ENCODE assay signal across 8 cellular contexts in genomic region chr16:57985204-57986121, GRCh38. TPM values are rescaled to one million over a fixed set of nuclear protein-coding genes. Genes with fewer than 3 reads are reported as not detected.
A peak's percentile ranks its signal among the peaks of the same experiment; 100 is the strongest.
DNase-seq lines count a peak whose midpoint lies in the region; FAIRE-seq and TF ChIP-seq lines count a peak whose summit lies in the region.

No MANE protein-coding gene starts in this region.

- no peaks in the 10 kb centered on the region for H3K9me3 Mint-ChIP-seq in activated naive CD4-positive, alpha-beta T cell treated with anti-CD3 and anti-CD28 coated beads, Interleukin-2, amount 10 ng/mL, durations not matched to agents 7 days and 5 days

- H3K4me1 ChIP-seq in ascending aorta (peaks cover 3 to 7% of the 10 kb centered on the region in 2 donors), suprapubic skin (peaks cover 18% of the 10 kb centered on the region)

- CTCF ChIA-PET in activated naive CD4-positive, alpha-beta T cell treated with anti-CD3 and anti-CD28 coated beads, Interleukin-2, amount 10 ng/mL, durations not matched to agents 7 days and 5 days (lab: Charles Lee), result no interaction called here

- no peaks in the 10 kb centered on the region for H3K36me3 ChIP-seq in ascending aorta
- H3K36me3 ChIP-seq in suprapubic skin, result no peaks in the 10 kb centered on the region

- H3K4me3 Mint-ChIP-seq in activated naive CD4-positive, alpha-beta T cell treated with anti-CD3 and anti-CD28 coated beads, Interleukin-2, amount 10 ng/mL, durations not matched to agents 7 days and 5 days, result peak overlapping the region; percentile 82

- H3K27me3 ChIP-seq in ascending aorta (no peaks in the 10 kb centered on the region), suprapubic skin (no peaks in the 10 kb centered on the region)

- H3K27ac ChIP-seq in ascending aorta (no peak overlapping the region), suprapubic skin (no peak overlapping the region)

- H3K4me3 ChIP-seq in ascending aorta (peak overlapping the region; percentile 44 to 57), suprapubic skin (peak overlapping the region; percentile 53)

- H3K9me3 ChIP-seq in ascending aorta (no peaks in the 10 kb centered on the region), suprapubic skin (no peaks in the 10 kb centered on the region)

- TF ChIP-seq CTCF in ascending aorta (IDR thresholded peaks at IDR 0.05) (no peak), suprapubic skin (IDR thresholded peaks at IDR 0.05) (no peak)

- H3K27ac Mint-ChIP-seq in activated naive CD4-positive, alpha-beta T cell treated with anti-CD3 and anti-CD28 coated beads, Interleukin-2, amount 10 ng/mL, durations not matched to agents 7 days and 5 days, result no peak overlapping the region

- no peak for TF ChIP-seq EP300 in suprapubic skin (IDR thresholded peaks at IDR 0.05)

- DNase-seq in activated naive CD4-positive, alpha-beta T cell treated with anti-CD3 and anti-CD28 coated beads, Interleukin-2, amount 10 ng/mL, durations not matched to agents 7 days and 5 days, result no peak
- no peak for DNase-seq in activated naive CD4-positive, alpha-beta T cell treated with anti-CD3 and anti-CD28 coated beads, Interleukin-2, amount 50 U/mL, for 16 hours
- no peak for DNase-seq in ascending aorta (ENCODE audit: low spot score in 2 of 2)
- DNase-seq in left kidney (ENCODE audit: low read depth, low spot score), result peak; percentile 55
- peak in 1 of 2 donors; percentile 74 for DNase-seq in suprapubic skin (ENCODE audit: low spot score in 2 of 2)
- DNase-seq in GM19239 (ENCODE audit: insufficient read length, low spot score), result no peak
- no peak for DNase-seq in NCI-H187 treated with DMSO at 0.1 percent for 48 hours (lab: John Stamatoyannopoulos, UW)
- DNase-seq in NCI-H526 treated with DMSO at 0.1 percent for 48 hours (lab: John Stamatoyannopoulos, UW), result no peak

- peaks cover 42% of the 10 kb centered on the region for H3K27me3 Mint-ChIP-seq in activated naive CD4-positive, alpha-beta T cell treated with anti-CD3 and anti-CD28 coated beads, Interleukin-2, amount 10 ng/mL, durations not matched to agents 7 days and 5 days

- no peak for FAIRE-seq in GM19239 (lab: Jason Lieb, UNC)

- peaks cover 18% of the 10 kb centered on the region for H3K4me1 Mint-ChIP-seq in activated naive CD4-positive, alpha-beta T cell treated with anti-CD3 and anti-CD28 coated beads, Interleukin-2, amount 10 ng/mL, durations not matched to agents 7 days and 5 days

- TF ChIP-seq POLR2A in suprapubic skin (IDR thresholded peaks at IDR 0.05), result no peak

- intact Hi-C loops in ascending aorta (cut with DNase I), result no loop called here

- 19% methylated on average over 36 of the region's 60 CpGs for WGBS in suprapubic skin

- no peaks in the 10 kb centered on the region for H3K36me3 Mint-ChIP-seq in activated naive CD4-positive, alpha-beta T cell treated with anti-CD3 and anti-CD28 coated beads, Interleukin-2, amount 10 ng/mL, durations not matched to agents 7 days and 5 days

RNA-seq across cellular contexts. Expression of gene CNGB1, which starts 14.5 kb away (rescaled TPM):
- total RNA-seq in ascending aorta (not detected), suprapubic skin (under 1 TPM in 1 of 4 donors, not detected in 3; 0.08 TPM)

RNA-seq across cellular contexts. Expression of gene ZNF319, which starts 15.0 kb away (rescaled TPM):
- total RNA-seq in ascending aorta (17.5 TPM), suprapubic skin (10 to 100 TPM in 3 of 4 donors, 1 to 10 TPM in 1; 4.2 to 16.6 (median 11.6) TPM)

RNA-seq across cellular contexts. Expression of gene USB1, which starts 15.7 kb away (rescaled TPM):
- total RNA-seq in ascending aorta (133 TPM), suprapubic skin (10 to 100 TPM; 16.1 to 36.5 (median 19.8) TPM)

RNA-seq across cellular contexts. Expression of gene MMP15, which starts 40.1 kb away (rescaled TPM):
- total RNA-seq in ascending aorta, result 14.9 TPM
- total RNA-seq in suprapubic skin, result 1 to 10 TPM; 5.7 to 10.0 (median 8.2) TPM
